In the genomic region with DNA sequence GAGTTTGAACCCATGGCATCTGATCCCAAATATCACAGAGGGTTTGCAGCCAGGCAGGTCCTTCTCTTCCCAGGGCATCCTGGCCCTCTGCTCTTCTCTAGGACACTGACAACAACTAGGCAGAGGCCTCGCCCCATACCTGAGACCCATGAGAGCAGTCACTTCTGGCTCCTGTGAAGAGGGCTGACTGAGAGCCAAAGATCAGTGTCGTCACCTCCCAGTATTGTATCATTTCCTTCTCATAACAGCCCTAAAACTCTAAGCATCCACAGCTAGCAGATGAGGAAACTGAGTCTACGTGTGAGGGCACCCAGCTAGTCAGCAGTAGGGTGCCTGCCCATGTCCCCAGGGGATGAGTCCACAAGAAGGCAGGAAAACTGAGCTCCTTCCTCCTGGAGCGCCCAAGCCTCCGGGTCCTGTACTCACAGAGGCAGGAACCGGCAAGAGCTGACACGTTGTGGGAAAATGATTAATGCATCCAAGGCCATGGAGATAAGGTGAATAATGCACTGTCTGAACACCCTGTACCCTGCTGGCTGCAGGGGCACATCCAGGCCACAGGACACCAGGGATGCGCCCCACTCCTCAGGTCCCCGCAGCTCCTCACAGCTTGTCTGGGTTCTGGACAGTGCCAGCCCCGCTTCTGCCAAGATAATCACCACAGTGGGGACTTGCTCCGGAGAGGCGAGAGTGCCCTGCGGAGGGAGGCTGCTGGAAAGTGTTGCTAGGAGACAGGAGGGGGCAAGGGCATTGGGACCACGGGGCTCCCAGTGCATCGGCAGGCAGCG, we compare ENCODE assay signal across 17 cellular contexts.
DNase-seq lines count a peak whose midpoint lies in the region; ATAC-seq, FAIRE-seq and TF ChIP-seq lines count a peak whose summit lies in the region.
"Had no signal": no experiment of that assay in that cellular context is flagged by ENCODE, and none has a peak within 500 bp of the region (broad histone marks: within the 10 kb centered on the region; RNA-seq: fewer than 3 reads in every experiment).

No MANE protein-coding gene starts in this region.

- peaks cover 16% of the 10 kb centered on the region for H3K4me1 Mint-ChIP-seq in type B pancreatic cell (ENCODE audit: unreplicated experiment)
- H3K4me1 Mint-ChIP-seq: memory B cell had no signal

- ATAC-seq in Right ventricle myocardium superior (ENCODE audit: poor library complexity) = peak; percentile 15

- H3K4me2 ChIP-seq in keratinocyte (ENCODE audit: control insufficient read depth, extremely low read depth, insufficient read depth, low read depth, low read length) = peak overlapping the region; percentile 50
- H3K4me2 ChIP-seq in GM23248 (ENCODE audit: unreplicated experiment) = no peak overlapping the region

- in situ Hi-C loops in GM23248 (cut with MboI) = no loop called here

- peak overlapping the region in 1 of 5 donors; percentile 13 for H3K27ac ChIP-seq in adrenal gland
- peak overlapping the region; percentile 48 for H3K27ac ChIP-seq in keratinocyte (ENCODE audit: control insufficient read depth, insufficient read depth, low read length)
- no peak overlapping the region for H3K27ac ChIP-seq in GM23248

- peaks cover 3% of the 10 kb centered on the region for H3K36me3 Mint-ChIP-seq in type B pancreatic cell

- H2AFZ ChIP-seq in keratinocyte (ENCODE audit: control insufficient read depth, low read length) = peak overlapping the region; percentile 10
- no peak overlapping the region for H2AFZ ChIP-seq in GM23248

- no peaks in the 10 kb centered on the region for H3F3A ChIP-seq in GM23248 (ENCODE audit: insufficient read depth)

- no peak for TF ChIP-seq POLR2A in adrenal gland (IDR thresholded peaks at IDR 0.05)

- peaks cover 0 to 10% of the 10 kb centered on the region in 2 donors for H3K4me1 ChIP-seq in adrenal gland (replicated peaks in 1 of 2)
- H3K4me1 ChIP-seq in keratinocyte (ENCODE audit: control insufficient read depth, extremely low read depth, insufficient read depth, low read length) = peaks cover 27% of the 10 kb centered on the region
- H3K4me1 ChIP-seq in GM23248 (ENCODE audit: insufficient read depth) = no peaks in the 10 kb centered on the region
- H3K4me1 ChIP-seq: HAP-1 had no signal

- H3K79me2 ChIP-seq in keratinocyte (ENCODE audit: control insufficient read depth, insufficient read depth, low read length) = no peaks in the 10 kb centered on the region
- H3K79me2 ChIP-seq in GM23248 (ENCODE audit: insufficient read depth) = no peaks in the 10 kb centered on the region

- peaks cover 17% of the 10 kb centered on the region for H3K27me3 ChIP-seq in adrenal gland
- H3K27me3 ChIP-seq in keratinocyte (ENCODE audit: control insufficient read depth, extremely low read depth, insufficient read depth, low read length) = no peaks in the 10 kb centered on the region
- no peaks in the 10 kb centered on the region for H3K27me3 ChIP-seq in GM23248 (replicated peaks; ENCODE audit: insufficient read depth)

- H3K4me3 ChIP-seq in adrenal gland (no peak overlapping the region), keratinocyte (ENCODE audit: control insufficient read depth in 2 of 3, extremely low read depth in 1 of 3, insufficient read depth in 2 of 3, low read depth in 1 of 3, low read length in 3 of 3) (no peak overlapping the region), GM23248 (no peak overlapping the region)
- H3K4me3 ChIP-seq: HAP-1 had no signal

- no peaks in the 10 kb centered on the region for H3K9me1 ChIP-seq in keratinocyte (ENCODE audit: control insufficient read depth, extremely low read depth, insufficient read depth, low read length)

- H3K9me2 ChIP-seq in GM23248 (ENCODE audit: insufficient read depth) = no peaks in the 10 kb centered on the region

- dilution Hi-C loops in keratinocyte (cut with MboI; ENCODE audit: extremely low pct_ligation_motif_present, low sequenced_read_pairs) = no loop called here

- TF ChIP-seq CTCF in adrenal gland (IDR thresholded peaks at IDR 0.05) (peak in 1 of 6 experiments; percentile 12), keratinocyte (optimal IDR thresholded peaks at IDR 0.05 in 1 of 3, IDR thresholded peaks at IDR 0.05 in 1 of 3, conservative IDR thresholded peaks at IDR 0.05 in 1 of 3; ENCODE audit: extremely low read depth in 1 of 3, insufficient read depth in 2 of 3, low read length in 3 of 3) (no peak), type B pancreatic cell (conservative IDR thresholded peaks at IDR 0.05) (no peak)

- intact Hi-C loops in Right ventricle myocardium superior (cut with DNase I) (no loop called here), cardiac septum (cut with DNase I) (no loop called here), adrenal gland (cut with DNase I) (no loop called here)

- no peaks in the 10 kb centered on the region for H3K9me3 Mint-ChIP-seq in type B pancreatic cell

- H3K27ac Mint-ChIP-seq in type B pancreatic cell = peak overlapping the region; percentile 26
- H3K27ac Mint-ChIP-seq: memory B cell had no signal

- 12 to 14% (median 13%) methylated on average over 11 to 16 of the region's 16 CpGs for WGBS in adrenal gland, 4 donors
- 19% methylated on average over 16 of the region's 16 CpGs for WGBS in GM23248 (ENCODE audit: low coverage in 1 of 2, low lambda C conversion rate in 2 of 2, missing lambda C conversion rate in 2 of 2), 2 experiments

- H3K4me3 Mint-ChIP-seq in type B pancreatic cell = no peak overlapping the region
- H3K4me3 Mint-ChIP-seq: memory B cell had no signal

- H3K27me3 Mint-ChIP-seq in type B pancreatic cell = peaks cover 53% of the 10 kb centered on the region

- H4K20me1 ChIP-seq in keratinocyte (ENCODE audit: control insufficient read depth, extremely low read depth, insufficient read depth, low read length) (no peaks in the 10 kb centered on the region), GM23248 (ENCODE audit: insufficient read depth) (no peaks in the 10 kb centered on the region)

- no peaks in the 10 kb centered on the region for H3K9me3 ChIP-seq in adrenal gland (replicated peaks in 1 of 3)
- no peaks in the 10 kb centered on the region for H3K9me3 ChIP-seq in keratinocyte (ENCODE audit: control insufficient read depth, low read depth, low read length)
- H3K9me3 ChIP-seq in GM23248 (ENCODE audit: low read depth) = no peaks in the 10 kb centered on the region
- H3K9me3 ChIP-seq: HAP-1 had no signal

- peak; percentile 91 for FAIRE-seq in keratinocyte (lab: Jason Lieb, UNC)
- FAIRE-seq: endometrium, G401.6, GM12892 had no signal

- H3K9ac ChIP-seq in keratinocyte (ENCODE audit: control insufficient read depth, extremely low read depth, insufficient read depth, low read length) (no peak overlapping the region), GM23248 (no peak overlapping the region)

- no peaks in the 10 kb centered on the region for H3K36me3 ChIP-seq in adrenal gland (replicated peaks in 1 of 2)
- H3K36me3 ChIP-seq in keratinocyte (ENCODE audit: control insufficient read depth in 2 of 2, extremely low read depth in 1 of 2, insufficient read depth in 2 of 2, low read length in 2 of 2) = no peaks in the 10 kb centered on the region
- H3K36me3 ChIP-seq in GM23248 (ENCODE audit: low read depth) = no peaks in the 10 kb centered on the region
- H3K36me3 ChIP-seq: HAP-1 had no signal

- DNase-seq in Right ventricle myocardium superior = no peak
- DNase-seq in cardiac septum (ENCODE audit: low spot score) = no peak
- peak in 6 of 7 donors; percentile 19 to 78 (median 34) for DNase-seq in adrenal gland
- DNase-seq in keratinocyte (ENCODE audit: low read depth, low spot score) = peak; percentile 99
- no peak for DNase-seq in type B pancreatic cell (ENCODE audit: extremely low spot score, unreplicated experiment)
- no peak for DNase-seq in activated naive CD4-positive, alpha-beta T cell (lab: John Stamatoyannopoulos, UW)
- DNase-seq in GM23248 = no peak
- no peak for DNase-seq in NCI-H446 treated with DMSO at 0.1 percent for 48 hours (lab: John Stamatoyannopoulos, UW)
- DNase-seq: central memory CD4-positive, alpha-beta T cell; foreskin melanocyte; NCI-H1694 treated with DMSO at 0.1 percent for 48 hours; NCI-H524 treated with DMSO at 0.1 percent for 48 hours had no signal

Comparison
In these comparisons a context has a peak if more than half of its experiments do, and no peak if none do; other contexts are left out.
1. DNase-seq: peak in adrenal gland (6 of 7) and keratinocyte (single experiment); none in Right ventricle myocardium superior (single experiment), cardiac septum (single experiment), type B pancreatic cell (single experiment), activated naive CD4-positive, alpha-beta T cell (0 of 4), GM23248 (single experiment) and NCI-H446 treated with DMSO at 0.1 percent for 48 hours (single experiment).